Comparison of ENCODE assay signal across 8 cellular contexts in the genomic region with DNA sequence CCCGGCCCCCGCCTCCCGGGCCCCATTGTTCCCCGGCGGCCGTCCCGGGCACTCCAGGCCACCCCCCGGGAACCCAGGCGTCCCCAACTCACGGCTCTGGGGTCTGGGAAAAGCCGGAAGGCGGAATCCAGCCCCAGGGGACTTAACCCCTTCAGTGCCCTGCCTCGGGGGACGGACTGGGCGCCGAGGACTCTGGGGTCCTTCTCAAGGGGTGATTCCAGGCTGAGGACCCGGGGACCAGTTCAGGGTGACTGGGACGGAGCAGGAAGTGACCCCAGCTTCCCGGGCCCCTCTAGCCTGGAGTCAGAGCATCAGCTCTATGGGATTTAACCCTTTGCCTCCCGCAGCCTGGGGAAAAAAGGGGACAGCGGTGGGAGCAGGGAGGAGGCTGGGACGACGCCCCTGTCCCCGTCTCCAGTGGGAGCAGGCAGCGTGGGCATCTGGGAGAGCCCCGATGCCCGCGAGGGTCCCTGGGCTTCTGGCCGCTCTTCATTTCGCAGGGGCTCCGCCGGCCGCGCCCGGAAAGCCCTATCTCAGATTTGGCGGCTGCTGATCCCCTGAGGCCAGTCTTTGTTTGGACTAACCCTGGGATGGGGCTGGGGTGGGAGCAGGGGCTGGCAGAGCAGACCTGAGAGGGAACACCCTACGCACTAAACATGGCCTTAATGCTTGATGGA. TPM values are rescaled to one million over a fixed set of nuclear protein-coding genes. Genes with fewer than 3 reads are reported as not detected.
DNase-seq lines count a peak whose midpoint lies in the region; ATAC-seq, FAIRE-seq and TF ChIP-seq lines count a peak whose summit lies in the region.

Gene ZNF629, minus strand, starts transcription at position 270 of the 677 bp plus-strand sequence. CDS start 2,723 bp downstream, outside the sequence.

- peaks cover 24% of the 10 kb centered on the region for H3K79me2 ChIP-seq in mammary epithelial cell (ENCODE audit: insufficient read depth, low read length)

- H3K27ac ChIP-seq in RWPE2 (ENCODE audit: poor library complexity, severe bottlenecking), result peak within 1 kb of the TSS; percentile 76
- H3K27ac ChIP-seq in mammary epithelial cell (ENCODE audit: insufficient read depth, low read depth, low read length), result peak within 1 kb of the TSS; percentile 59
- H3K27ac ChIP-seq in iPS-20b (ENCODE audit: low read length), result peak within 1 kb of the TSS; percentile 96

- H4K20me1 ChIP-seq in mammary epithelial cell (ENCODE audit: insufficient read depth, low read length), result no peaks in the 10 kb centered on the region

- H3K4me3 ChIP-seq in RWPE2 (ENCODE audit: severe bottlenecking) (peak within 1 kb of the TSS; percentile 99), mammary epithelial cell (replicated peaks in 1 of 3; ENCODE audit: insufficient read depth in 1 of 3, low read depth in 2 of 3, low read length in 3 of 3) (peak within 1 kb of the TSS; percentile 72 to 87 (median 86)), iPS-20b (ENCODE audit: low read length) (peak within 1 kb of the TSS; percentile 91), retinal pigment epithelial cell (ENCODE audit: low read length) (peak within 1 kb of the TSS; percentile 93)

- peak; percentile 68 for DNase-seq in COLO668 (lab: John Stamatoyannopoulos, UW; ENCODE audit: unreplicated experiment)
- DNase-seq in HTR-8/SVneo (ENCODE audit: insufficient read length, low spot score), result peak; percentile 91
- DNase-seq in RWPE2 (ENCODE audit: low spot score), result peak; percentile 74
- DNase-seq in mammary epithelial cell, result peak; percentile 49
- DNase-seq in retinal pigment epithelial cell (ENCODE audit: low read depth), result no peak

- BruUV-seq in mammary epithelial cell (replicated peaks; lab: Mats Ljungman, UMichigan), result no TSS peak

- 3% methylated on average over 15 of the region's 37 CpGs for WGBS in mammary epithelial cell (ENCODE audit: low coverage, missing lambda C conversion rate)

- peak within 1 kb of the TSS; percentile 93 for H3K4me2 ChIP-seq in mammary epithelial cell (ENCODE audit: insufficient read depth, low read depth, low read length)

- H3K9me3 ChIP-seq in RWPE2 (ENCODE audit: severe bottlenecking) (no peaks in the 10 kb centered on the region), mammary epithelial cell (replicated peaks; ENCODE audit: insufficient read depth, low read length) (no peaks in the 10 kb centered on the region), iPS-20b (ENCODE audit: insufficient read depth, low read depth, low read length) (no peaks in the 10 kb centered on the region)

- H3K27me3 ChIP-seq in RWPE2 (ENCODE audit: insufficient read depth, poor library complexity, severe bottlenecking), result no peaks in the 10 kb centered on the region
- no peaks in the 10 kb centered on the region for H3K27me3 ChIP-seq in mammary epithelial cell (ENCODE audit: insufficient read depth, low read length)
- H3K27me3 ChIP-seq in iPS-20b (ENCODE audit: insufficient read depth, low read length), result no peaks in the 10 kb centered on the region

- FAIRE-seq in HTR-8/SVneo (lab: Jason Lieb, UNC), result peak; percentile 74

- H3K4me1 ChIP-seq in RWPE2 (ENCODE audit: insufficient read depth, poor library complexity, severe bottlenecking) (peaks cover 9% of the 10 kb centered on the region), mammary epithelial cell (ENCODE audit: insufficient read depth, low read length) (peaks cover 12% of the 10 kb centered on the region), iPS-20b (ENCODE audit: insufficient read depth, low read length) (peaks cover 5% of the 10 kb centered on the region; the same call in 1 of the 2 replicates)

- CTCF ChIA-PET in mammary epithelial cell (lab: Charles Lee; ENCODE audit: low non-redundant PET), result no interaction called here

- peak within 1 kb of the TSS; percentile 96 for H2AFZ ChIP-seq in mammary epithelial cell (ENCODE audit: low read depth, low read length)

- ATAC-seq in RWPE2 (ENCODE audit: low read depth) (peak; percentile 73), GM19463 (IDR thresholded peaks at IDR 0.05; ENCODE audit: unreplicated experiment) (no peak), HG02763 (IDR thresholded peaks at IDR 0.05; ENCODE audit: unreplicated experiment) (no peak)

- dilution Hi-C loops in mammary epithelial cell (cut with HindIII; ENCODE audit: low sequenced_read_pairs), result no loop called here

- TF ChIP-seq CTCF in RWPE2 (IDR thresholded peaks at IDR 0.05; ENCODE audit: poor library complexity, severe bottlenecking) (no peak), mammary epithelial cell (conservative IDR thresholded peaks at IDR 0.05 in 1 of 2, IDR thresholded peaks at IDR 0.05 in 1 of 2; ENCODE audit: extremely low read depth in 1 of 2, insufficient read depth in 1 of 2, low read depth in 1 of 2, low read length in 2 of 2) (no peak), retinal pigment epithelial cell (conservative IDR thresholded peaks at IDR 0.05; ENCODE audit: low read depth, low read length) (no peak)

- intact Hi-C loops in mammary epithelial cell (cut with micrococcal nuclease), result loop anchor here (1.0 to 2.0 kb wide), 4 partner anchors 18 to 155 kb away; a partner anchor contains a TSS

- H3K36me3 ChIP-seq in RWPE2 (ENCODE audit: low read depth) (peaks cover 14% of the 10 kb centered on the region), mammary epithelial cell (ENCODE audit: insufficient read depth, low read length) (peaks cover 5% of the 10 kb centered on the region), iPS-20b (ENCODE audit: insufficient read depth, low read depth, low read length) (peaks cover 19% of the 10 kb centered on the region)

- in situ Hi-C loops in mammary epithelial cell (cut with MboI; ENCODE audit: low sequenced_read_pairs in 2 of 2), result no loop called here

- H3K9ac ChIP-seq in mammary epithelial cell (ENCODE audit: insufficient read depth, low read length) (peak within 1 kb of the TSS; percentile 82), iPS-20b (ENCODE audit: low read depth, low read length) (peak within 1 kb of the TSS; percentile 95)

RNA-seq across cellular contexts. Expression of gene ZNF629, which starts in this region (rescaled TPM):
- total RNA-seq in mammary epithelial cell, result 10 to 100 TPM; 13.6 to 19.2 TPM
- 4.9 TPM for polyA plus RNA-seq in mammary epithelial cell
- 9.8 TPM for polyA minus RNA-seq in mammary epithelial cell
